Comparison of ENCODE assay signal across 10 cellular contexts in the genomic region with DNA sequence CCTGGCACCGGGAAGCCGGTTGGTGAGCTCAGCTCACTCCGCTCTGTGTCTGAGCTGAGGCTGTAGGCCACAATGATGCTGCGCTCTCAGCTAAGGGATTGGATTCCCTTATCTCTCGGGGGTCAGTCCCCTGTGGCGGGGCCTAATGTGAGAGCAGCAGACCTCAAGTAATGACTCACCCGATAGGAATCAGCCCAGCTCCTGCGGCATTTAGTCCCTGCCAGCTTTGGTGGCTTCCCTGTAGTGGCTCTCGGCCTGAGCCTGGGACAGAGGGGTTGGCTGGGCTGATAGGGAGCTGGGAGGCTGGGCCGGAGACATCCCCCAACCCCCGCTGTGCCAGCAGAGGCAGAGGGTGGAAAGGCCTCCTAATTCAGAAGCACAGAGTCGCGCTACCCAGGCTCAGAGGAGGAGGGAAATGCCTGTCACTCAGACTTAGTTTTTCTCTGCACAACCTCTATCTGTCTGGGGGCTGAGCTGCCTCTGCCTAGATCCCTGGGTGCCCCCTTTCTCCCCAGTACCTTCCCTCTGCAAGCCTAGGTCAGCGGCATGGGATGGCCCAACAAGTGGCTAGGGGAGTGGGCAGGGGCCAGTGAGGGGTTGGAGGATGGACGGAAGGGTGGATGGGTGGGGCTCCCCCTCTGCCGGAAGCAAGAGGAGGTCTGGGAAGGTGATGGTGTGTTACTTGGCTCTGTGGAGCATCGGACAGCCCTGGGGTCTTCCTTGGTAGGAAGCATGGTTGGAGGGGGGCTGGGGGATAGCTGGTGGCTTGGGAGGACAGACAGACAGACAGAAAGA.
DNase-seq lines count a peak whose midpoint lies in the region; ATAC-seq and TF ChIP-seq lines count a peak whose summit lies in the region.
"Had no signal": no experiment of that assay in that cellular context is flagged by ENCODE, and none has a peak within 500 bp of the region (broad histone marks: within the 10 kb centered on the region; RNA-seq: fewer than 3 reads in every experiment).

No MANE protein-coding gene starts in this region.

- no peaks in the 10 kb centered on the region for H3K27me3 ChIP-seq in GM23338 (ENCODE audit: insufficient read depth)
- no peaks in the 10 kb centered on the region for H3K27me3 ChIP-seq in Panc1 (ENCODE audit: control insufficient read depth, insufficient read depth, low read length)
- H3K27me3 ChIP-seq in fibroblast of lung (ENCODE audit: control insufficient read depth, insufficient read depth, low read length) = peaks cover 6% of the 10 kb centered on the region
- no peaks in the 10 kb centered on the region for H3K27me3 ChIP-seq in mammary epithelial cell (ENCODE audit: insufficient read depth, low read length)

- H3K4me3 ChIP-seq in GM23338 = 0 out of 2 replicates have a peak overlapping the region, but pooled peaks have one; percentile 32
- no peak overlapping the region for H3K4me3 ChIP-seq in Panc1 (ENCODE audit: low read depth in 2 of 2, low read length in 2 of 2)
- no peak overlapping the region for H3K4me3 ChIP-seq in fibroblast of lung (replicated peaks in 1 of 4; ENCODE audit: control extremely low read depth in 1 of 4, insufficient read depth in 1 of 4, low read depth in 3 of 4, low read length in 4 of 4)
- H3K4me3 ChIP-seq in mammary epithelial cell (replicated peaks in 1 of 3; ENCODE audit: insufficient read depth in 1 of 3, low read depth in 2 of 3, low read length in 3 of 3) = no peak overlapping the region
- H3K4me3 ChIP-seq: gastroesophageal sphincter had no signal

- H4K20me1 ChIP-seq in GM23338 (replicated peaks; ENCODE audit: insufficient read depth) (no peaks in the 10 kb centered on the region), fibroblast of lung (ENCODE audit: control insufficient read depth, extremely low read depth, insufficient read depth, low read length) (no peaks in the 10 kb centered on the region), mammary epithelial cell (ENCODE audit: insufficient read depth, low read length) (no peaks in the 10 kb centered on the region)

- CTCF ChIA-PET in Panc1 (lab: Charles Lee) (no interaction called here), mammary epithelial cell (lab: Charles Lee; ENCODE audit: low non-redundant PET) (no interaction called here)

- H3K4me2 ChIP-seq in GM23338 (peak overlapping the region; percentile 68), fibroblast of lung (ENCODE audit: extremely low read depth, insufficient read depth, low read length) (no peak overlapping the region), mammary epithelial cell (ENCODE audit: insufficient read depth, low read depth, low read length) (no peak overlapping the region)

- H3K27ac Mint-ChIP-seq in GM23338 = no peak overlapping the region
- H3K27ac Mint-ChIP-seq: activated T-helper 2 cell treated with anti-CD3 and anti-CD28 coated beads, Interferon-gamma antibody, Interleukin-2, Interleukin-4, amounts not matched to agents 10 μg/mL and 5 μg/mL and 100 μg/mL, durations not matched to agents 14 hours and 24 hours and 36 hours had no signal

- H3K4me3 Mint-ChIP-seq in GM23338 = no peak overlapping the region

- H3K27ac ChIP-seq in GM23338 (ENCODE audit: low read depth) (no peak overlapping the region), Panc1 (ENCODE audit: low read length) (no peak overlapping the region), fibroblast of lung (ENCODE audit: insufficient read depth, low read length) (no peak overlapping the region), mammary epithelial cell (ENCODE audit: insufficient read depth, low read depth, low read length) (no peak overlapping the region)
- H3K27ac ChIP-seq: gastroesophageal sphincter had no signal

- no peaks in the 10 kb centered on the region for H3K9me3 Mint-ChIP-seq in GM23338
- H3K9me3 Mint-ChIP-seq: activated T-helper 2 cell treated with anti-CD3 and anti-CD28 coated beads, Interferon-gamma antibody, Interleukin-2, Interleukin-4, amounts not matched to agents 10 μg/mL and 5 μg/mL and 100 μg/mL, durations not matched to agents 14 hours and 24 hours and 36 hours had no signal

- H3K79me2 ChIP-seq in GM23338 (replicated peaks; ENCODE audit: insufficient read depth) (no peaks in the 10 kb centered on the region), fibroblast of lung (ENCODE audit: control insufficient read depth, insufficient read depth, low read length) (no peaks in the 10 kb centered on the region), mammary epithelial cell (ENCODE audit: insufficient read depth, low read length) (no peaks in the 10 kb centered on the region)

- no peaks in the 10 kb centered on the region for H3K9me3 ChIP-seq in Panc1 (ENCODE audit: control insufficient read depth, insufficient read depth, low read depth, low read length)
- no peaks in the 10 kb centered on the region for H3K9me3 ChIP-seq in fibroblast of lung (ENCODE audit: control insufficient read depth, insufficient read depth, low read depth, low read length)
- no peaks in the 10 kb centered on the region for H3K9me3 ChIP-seq in mammary epithelial cell (replicated peaks; ENCODE audit: insufficient read depth, low read length)
- H3K9me3 ChIP-seq: gastroesophageal sphincter had no signal

- H2AFZ ChIP-seq in GM23338 = peak overlapping the region; percentile 52; the same call in 1 of the 2 replicates
- no peak overlapping the region for H2AFZ ChIP-seq in fibroblast of lung (ENCODE audit: low read length)
- H2AFZ ChIP-seq in mammary epithelial cell (ENCODE audit: low read depth, low read length) = no peak overlapping the region

- BruUV-seq in Panc1 (replicated peaks; lab: Mats Ljungman, UMichigan) = no TSS peak
- BruUV-seq in mammary epithelial cell (replicated peaks; lab: Mats Ljungman, UMichigan) = no TSS peak

- WGBS in mammary epithelial cell (ENCODE audit: low coverage, missing lambda C conversion rate) = 26% methylated on average over 9 of the region's 17 CpGs

- intact Hi-C loops in Panc1 (cut with micrococcal nuclease; ENCODE audit: unreplicated experiment) (no loop called here), mammary epithelial cell (cut with micrococcal nuclease) (no loop called here)

- H3F3A ChIP-seq in GM23338 (replicated peaks; ENCODE audit: low read depth) = no peaks in the 10 kb centered on the region

- H3K36me3 Mint-ChIP-seq in GM23338 (ENCODE audit: low read depth) = no peaks in the 10 kb centered on the region

- in situ Hi-C loops in Panc1 (cut with HindIII; ENCODE audit: low pct_unique_long_range_greater_than_20kb, low sequenced_read_pairs) (no loop called here), mammary epithelial cell (cut with MboI; ENCODE audit: low sequenced_read_pairs in 2 of 2) (no loop called here)

- peak; percentile 80 for DNase-seq in GM23338 (ENCODE audit: low spot score)
- no peak for DNase-seq in Panc1 (ENCODE audit: low read depth, low spot score)
- peak; percentile 8 to 59 for DNase-seq in fibroblast of lung (ENCODE audit: low read depth in 2 of 2)
- peak; percentile 26 for DNase-seq in non-pigmented ciliary epithelial cell (ENCODE audit: low read depth)
- no peak for DNase-seq in NAMALWA (ENCODE audit: low spot score)
- DNase-seq in mammary epithelial cell = no peak
- DNase-seq in RKO (ENCODE audit: low spot score) = no peak

- peak; percentile 87 for ATAC-seq in GM23338
- ATAC-seq in Panc1 = peak; percentile 87
- ATAC-seq in HG02610 (IDR thresholded peaks at IDR 0.05; ENCODE audit: unreplicated experiment) = no peak
- ATAC-seq: gastroesophageal sphincter had no signal

- TF ChIP-seq CTCF in GM23338 (conservative IDR thresholded peaks at IDR 0.05; ENCODE audit: low read depth in 2 of 2) (no peak), Panc1 (IDR thresholded peaks at IDR 0.05) (no peak), fibroblast of lung (conservative IDR thresholded peaks at IDR 0.05 in 1 of 2, IDR thresholded peaks at IDR 0.05 in 1 of 2; ENCODE audit: low read depth in 1 of 2, low read length in 2 of 2) (no peak), mammary epithelial cell (conservative IDR thresholded peaks at IDR 0.05 in 1 of 2, IDR thresholded peaks at IDR 0.05 in 1 of 2; ENCODE audit: extremely low read depth in 1 of 2, insufficient read depth in 1 of 2, low read depth in 1 of 2, low read length in 2 of 2) (no peak)

- H3K4me1 ChIP-seq in GM23338 (ENCODE audit: insufficient read depth) = peaks cover 20% of the 10 kb centered on the region
- H3K4me1 ChIP-seq in Panc1 (ENCODE audit: control insufficient read depth, insufficient read depth, low read length) = peaks cover 10% of the 10 kb centered on the region; the same call in 1 of the 2 replicates
- peaks cover 2% of the 10 kb centered on the region for H3K4me1 ChIP-seq in fibroblast of lung (ENCODE audit: control insufficient read depth, extremely low read depth, insufficient read depth, low read length)
- H3K4me1 ChIP-seq in mammary epithelial cell (ENCODE audit: insufficient read depth, low read length) = no peaks in the 10 kb centered on the region

- H3K4me1 Mint-ChIP-seq in GM23338 = peaks cover 24% of the 10 kb centered on the region

- H3K9me2 ChIP-seq in GM23338 (ENCODE audit: insufficient read depth) = no peaks in the 10 kb centered on the region

- POLR2A ChIA-PET in Panc1 (lab: Charles Lee) = no interaction called here

- H3K36me3 ChIP-seq in GM23338 (ENCODE audit: insufficient read depth) (no peaks in the 10 kb centered on the region), Panc1 (ENCODE audit: control insufficient read depth, insufficient read depth, low read length) (no peaks in the 10 kb centered on the region), fibroblast of lung (ENCODE audit: control insufficient read depth, insufficient read depth, low read length) (no peaks in the 10 kb centered on the region), mammary epithelial cell (ENCODE audit: insufficient read depth, low read length) (no peaks in the 10 kb centered on the region)
- H3K36me3 ChIP-seq: gastroesophageal sphincter had no signal

- H3K9ac ChIP-seq in fibroblast of lung (ENCODE audit: insufficient read depth, low read length) = no peak overlapping the region
- no peak overlapping the region for H3K9ac ChIP-seq in mammary epithelial cell (ENCODE audit: insufficient read depth, low read length)

- dilution Hi-C loops in mammary epithelial cell (cut with HindIII; ENCODE audit: low sequenced_read_pairs) = no loop called here

- H3K27me3 Mint-ChIP-seq in GM23338 (ENCODE audit: insufficient read depth, low read depth, poor library complexity) = peaks cover 8% of the 10 kb centered on the region

TF ChIP-seq in GM23338, 12 proteins besides CTCF, POLR2A, EP300 and RAD21 (continues in another document):
- TF ChIP-seq STAT1 (IDR thresholded peaks at IDR 0.05; ENCODE audit: unreplicated experiment) (no peak), CREB1 (CRISPR knock-in tag; IDR thresholded peaks at IDR 0.05; ENCODE audit: low read depth) (no peak)

Comparison
In these comparisons a context has a peak if more than half of its experiments do, and no peak if none do; other contexts are left out.
1. DNase-seq: peak in GM23338 (single experiment), fibroblast of lung (2 of 2) and non-pigmented ciliary epithelial cell (single experiment); none in Panc1 (single experiment), NAMALWA (single experiment), mammary epithelial cell (single experiment) and RKO (single experiment).